In genomic region chr1:10716840-10717239, GRCh38 we compare ENCODE assay signal across 1 cellular context.
TF ChIP-seq lines count a peak whose summit lies in the region.

No MANE protein-coding gene starts in this region.

TF ChIP-seq in GM23338, 12 proteins besides CTCF, POLR2A, EP300 and RAD21 (continued from another document):
- TF ChIP-seq ZNF462 (CRISPR knock-in tag; IDR thresholded peaks at IDR 0.05) (no peak), ZNF114 (CRISPR knock-in tag; IDR thresholded peaks at IDR 0.05) (no peak), CREB1 (CRISPR knock-in tag; IDR thresholded peaks at IDR 0.05; ENCODE audit: low read depth) (no peak), REST (IDR thresholded peaks at IDR 0.05; ENCODE audit: unreplicated experiment) (no peak), JUNB (IDR thresholded peaks at IDR 0.05; ENCODE audit: unreplicated experiment) (no peak), EZH2phosphoT487 (IDR thresholded peaks at IDR 0.05; ENCODE audit: unreplicated experiment) (no peak), ZNF331 (CRISPR knock-in tag; IDR thresholded peaks at IDR 0.05; ENCODE audit: low read depth) (no peak)
TF ChIP-seq in GM23338: peak in this region for 0.
